Comparison of ENCODE assay signal across 15 cellular contexts in the genomic region with DNA sequence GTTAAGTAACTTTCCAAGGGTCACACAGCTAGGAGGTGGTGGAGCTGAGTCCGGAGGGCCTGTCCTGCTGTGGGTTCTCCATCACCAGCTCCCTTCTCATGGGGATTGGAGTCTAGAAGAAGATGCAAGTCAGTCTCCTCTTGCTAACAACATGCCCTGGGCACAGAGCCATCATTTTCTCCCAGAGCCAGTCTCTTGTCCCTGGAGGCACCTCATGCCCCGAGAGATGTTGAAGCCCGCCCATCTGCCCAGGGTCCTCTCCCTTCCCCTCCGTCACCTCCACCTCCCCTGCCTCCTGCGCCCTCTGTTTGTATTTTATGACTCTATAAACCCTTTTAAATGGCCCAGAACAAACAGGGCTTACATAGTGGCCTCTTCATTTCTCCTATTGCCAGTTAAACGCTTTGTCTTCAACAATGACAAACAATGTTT. TPM values are rescaled to one million over a fixed set of nuclear protein-coding genes. Genes with fewer than 3 reads are reported as not detected.
DNase-seq lines count a peak whose midpoint lies in the region; ATAC-seq and TF ChIP-seq lines count a peak whose summit lies in the region.
"Had no signal": no experiment of that assay in that cellular context is flagged by ENCODE, and none has a peak within 500 bp of the region (broad histone marks: within the 10 kb centered on the region; RNA-seq: fewer than 3 reads in every experiment).

No MANE protein-coding gene starts in this region.

- no peak overlapping the region for H2AFZ ChIP-seq in hepatocyte

- no peaks in the 10 kb centered on the region for H3K79me2 ChIP-seq in hepatocyte

- peaks cover 11% of the 10 kb centered on the region for H3K27me3 Mint-ChIP-seq in CD8-positive, alpha-beta T cell (ENCODE audit: low read depth)

- H4K20me1 ChIP-seq in hepatocyte (ENCODE audit: insufficient read depth, poor library complexity, severe bottlenecking) = no peaks in the 10 kb centered on the region

- POLR2A ChIA-PET in HEK293 (lab: Yijun Ruan, JAX) = interaction anchor here (1.1 to 1.3 kb wide), 3 partner anchors 40 to 93 kb away, joined by 3 to 7 read pairs (median 3); a partner anchor contains a TSS
- POLR2A ChIA-PET in CD8-positive, alpha-beta T cell (lab: Charles Lee) = no interaction called here

- H3K36me3 Mint-ChIP-seq in CD8-positive, alpha-beta T cell = no peaks in the 10 kb centered on the region
- H3K36me3 Mint-ChIP-seq: immature natural killer cell had no signal

- no peak overlapping the region for H3K4me3 ChIP-seq in HEK293 (ENCODE audit: low read depth, low read length)
- H3K4me3 ChIP-seq in hepatocyte = no peak overlapping the region
- no peak overlapping the region for H3K4me3 ChIP-seq in foreskin fibroblast (ENCODE audit: low read depth in 1 of 2, low read length in 2 of 2)
- H3K4me3 ChIP-seq in CD8-positive, alpha-beta T cell (ENCODE audit: low read depth, low read length) = no peak overlapping the region
- H3K4me3 ChIP-seq: gastroesophageal sphincter, tibial artery had no signal

- H3K4me3 Mint-ChIP-seq in CD8-positive, alpha-beta T cell = no peak overlapping the region
- H3K4me3 Mint-ChIP-seq: immature natural killer cell had no signal

- 43% methylated on average over 6 of the region's 6 CpGs for WGBS in hepatocyte (ENCODE audit: low lambda C conversion rate, missing lambda C conversion rate)

- no peaks in the 10 kb centered on the region for H3K9me3 ChIP-seq in HEK293 (ENCODE audit: control insufficient read depth, insufficient read depth, low read depth, low read length)
- H3K9me3 ChIP-seq in hepatocyte (ENCODE audit: low read depth) = no peaks in the 10 kb centered on the region
- H3K9me3 ChIP-seq in CD8-positive, alpha-beta T cell (ENCODE audit: low read length) = no peaks in the 10 kb centered on the region
- H3K9me3 ChIP-seq: tibial artery had no signal

- H3K27ac Mint-ChIP-seq in CD8-positive, alpha-beta T cell = no peak overlapping the region
- H3K27ac Mint-ChIP-seq: immature natural killer cell had no signal

- H3K4me2 ChIP-seq in hepatocyte = peak overlapping the region; percentile 35

- no peak for TF ChIP-seq CTCF in 22Rv1 (IDR thresholded peaks at IDR 0.05)
- TF ChIP-seq CTCF in HEK293 (tag by site-specific recombination; IDR thresholded peaks at IDR 0.05) = no peak
- TF ChIP-seq CTCF in hepatocyte (IDR thresholded peaks at IDR 0.05; ENCODE audit: poor library complexity) = no peak
- no peak for TF ChIP-seq CTCF in foreskin fibroblast (IDR thresholded peaks at IDR 0.05; ENCODE audit: low read depth, low read length)
- no peak for TF ChIP-seq CTCF in CD8-positive, alpha-beta T cell (IDR thresholded peaks at IDR 0.05)

- DNase-seq in NCI-H345 (lab: John Stamatoyannopoulos, UW) (peak; percentile 77), hepatocyte (ENCODE audit: low spot score) (peak; percentile 39), foreskin fibroblast (no peak), cardiac septum (ENCODE audit: low spot score) (no peak)
- DNase-seq in CD8-positive, alpha-beta T cell = no peak
- DNase-seq: activated naive CD4-positive, alpha-beta T cell treated with anti-CD3 and anti-CD28 coated beads, Interleukin-2, amount 50 U/mL, for 16 hours; EL; immature natural killer cell; posterior cingulate gyrus; tibial artery had no signal

- no peaks in the 10 kb centered on the region for H3K9me3 Mint-ChIP-seq in CD8-positive, alpha-beta T cell
- H3K9me3 Mint-ChIP-seq: immature natural killer cell had no signal

- no peaks in the 10 kb centered on the region for H3K27me3 ChIP-seq in hepatocyte
- no peaks in the 10 kb centered on the region for H3K27me3 ChIP-seq in CD8-positive, alpha-beta T cell (ENCODE audit: insufficient read depth, low read length)
- H3K27me3 ChIP-seq: gastroesophageal sphincter, tibial artery had no signal

- H3K27ac ChIP-seq in 22Rv1 (peak overlapping the region; percentile 45), HEK293 (ENCODE audit: extremely low read depth, low read depth, low read length) (no peak overlapping the region), hepatocyte (peak overlapping the region; percentile 99)
- H3K27ac ChIP-seq in CD8-positive, alpha-beta T cell (ENCODE audit: low read depth, low read length) = no peak overlapping the region
- H3K27ac ChIP-seq: gastroesophageal sphincter, HL-60, tibial artery had no signal

- H3K4me1 ChIP-seq in HEK293 (ENCODE audit: control insufficient read depth, insufficient read depth, low read length) (peaks cover 4% of the 10 kb centered on the region; the same call in 1 of the 2 replicates), hepatocyte (ENCODE audit: insufficient read depth) (peaks cover 31% of the 10 kb centered on the region)
- no peaks in the 10 kb centered on the region for H3K4me1 ChIP-seq in CD8-positive, alpha-beta T cell (ENCODE audit: insufficient read depth, low read length)
- H3K4me1 ChIP-seq: gastroesophageal sphincter, tibial artery had no signal

- no peaks in the 10 kb centered on the region for H3K9me2 ChIP-seq in hepatocyte (replicated peaks; ENCODE audit: insufficient read depth)

- ATAC-seq in CD8-positive, alpha-beta T cell = no peak
- ATAC-seq in GM19467 (IDR thresholded peaks at IDR 0.05; ENCODE audit: unreplicated experiment) = no peak
- ATAC-seq: gastroesophageal sphincter had no signal

- peaks cover 0 to 13% of the 10 kb centered on the region in 2 experiments; a peak in 1 of 3 replicates for H3K36me3 ChIP-seq in HEK293 (ENCODE audit: control insufficient read depth in 2 of 2, insufficient read depth in 1 of 2, low read length in 2 of 2)
- H3K36me3 ChIP-seq in hepatocyte (replicated peaks; ENCODE audit: insufficient read depth, low read depth) = no peaks in the 10 kb centered on the region
- no peaks in the 10 kb centered on the region for H3K36me3 ChIP-seq in CD8-positive, alpha-beta T cell (ENCODE audit: insufficient read depth, low read length)

- no peaks in the 10 kb centered on the region for H3K4me1 Mint-ChIP-seq in CD8-positive, alpha-beta T cell (ENCODE audit: low read depth)
- H3K4me1 Mint-ChIP-seq: immature natural killer cell had no signal

- CTCF ChIA-PET in HEK293 (lab: Yijun Ruan, JAX) = interaction anchor here (0.5 to 1.5 kb wide), 3 partner anchors 39 to 472 kb away, joined by 3 to 6 read pairs (median 4); no protein-coding TSS in a partner anchor
- CTCF ChIA-PET in CD8-positive, alpha-beta T cell (lab: Charles Lee) = interaction anchor here (0.9 to 1.4 kb wide), 3 partner anchors 9 to 183 kb away, joined by 3 to 4 read pairs (median 4); no protein-coding TSS in a partner anchor

- intact Hi-C loops in CD8-positive, alpha-beta T cell (cut with DNase I, micrococcal nuclease) = no loop called here
- intact Hi-C loops in cardiac septum (cut with DNase I) = no loop called here

TF ChIP-seq in HEK293, 187 proteins besides CTCF, POLR2A, EP300 and RAD21 (continues in another document):
- TF ChIP-seq, protein P1, sequence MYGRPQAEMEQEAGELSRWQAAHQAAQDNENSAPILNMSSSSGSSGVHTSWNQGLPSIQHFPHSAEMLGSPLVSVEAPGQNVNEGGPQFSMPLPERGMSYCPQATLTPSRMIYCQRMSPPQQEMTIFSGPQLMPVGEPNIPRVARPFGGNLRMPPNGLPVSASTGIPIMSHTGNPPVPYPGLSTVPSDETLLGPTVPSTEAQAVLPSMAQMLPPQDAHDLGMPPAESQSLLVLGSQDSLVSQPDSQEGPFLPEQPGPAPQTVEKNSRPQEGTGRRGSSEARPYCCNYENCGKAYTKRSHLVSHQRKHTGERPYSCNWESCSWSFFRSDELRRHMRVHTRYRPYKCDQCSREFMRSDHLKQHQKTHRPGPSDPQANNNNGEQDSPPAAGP (tag by site-specific recombination; IDR thresholded peaks at IDR 0.05) = peak; percentile 98
- TF ChIP-seq ZNF777 (tag by site-specific recombination; IDR thresholded peaks at IDR 0.05; ENCODE audit: borderline replicate concordance) (no peak), ZNF843 (tag by site-specific recombination; IDR thresholded peaks at IDR 0.05) (peak; percentile 56; the same call in 1 of the 2 replicates), ZNF239 (tag by site-specific recombination; IDR thresholded peaks at IDR 0.05) (no peak), ZNF274 (IDR thresholded peaks at IDR 0.05; ENCODE audit: low read length) (no peak), ZNF274 (tag by site-specific recombination; IDR thresholded peaks at IDR 0.05; ENCODE audit: borderline replicate concordance) (no peak), MZF1 (tag by site-specific recombination; IDR thresholded peaks at IDR 0.05; ENCODE audit: borderline replicate concordance) (0 out of 2 replicates have a peak, but pooled peaks have one; percentile 49), SP2 (tag by site-specific recombination; IDR thresholded peaks at IDR 0.05) (peak; percentile 12; the same call in 1 of the 2 replicates), WT1 (tag by site-specific recombination; IDR thresholded peaks at IDR 0.05) (peak; percentile 86), ZNF707 (tag by site-specific recombination; IDR thresholded peaks at IDR 0.05) (no peak), ZNF416 (tag by site-specific recombination; IDR thresholded peaks at IDR 0.05) (no peak), IKZF3 (tag by site-specific recombination; IDR thresholded peaks at IDR 0.05) (peak; percentile 54; the same call in 1 of the 2 replicates), GLIS1 (tag by site-specific recombination; IDR thresholded peaks at IDR 0.05) (peak; percentile 74)
- TF ChIP-seq, protein P2, sequence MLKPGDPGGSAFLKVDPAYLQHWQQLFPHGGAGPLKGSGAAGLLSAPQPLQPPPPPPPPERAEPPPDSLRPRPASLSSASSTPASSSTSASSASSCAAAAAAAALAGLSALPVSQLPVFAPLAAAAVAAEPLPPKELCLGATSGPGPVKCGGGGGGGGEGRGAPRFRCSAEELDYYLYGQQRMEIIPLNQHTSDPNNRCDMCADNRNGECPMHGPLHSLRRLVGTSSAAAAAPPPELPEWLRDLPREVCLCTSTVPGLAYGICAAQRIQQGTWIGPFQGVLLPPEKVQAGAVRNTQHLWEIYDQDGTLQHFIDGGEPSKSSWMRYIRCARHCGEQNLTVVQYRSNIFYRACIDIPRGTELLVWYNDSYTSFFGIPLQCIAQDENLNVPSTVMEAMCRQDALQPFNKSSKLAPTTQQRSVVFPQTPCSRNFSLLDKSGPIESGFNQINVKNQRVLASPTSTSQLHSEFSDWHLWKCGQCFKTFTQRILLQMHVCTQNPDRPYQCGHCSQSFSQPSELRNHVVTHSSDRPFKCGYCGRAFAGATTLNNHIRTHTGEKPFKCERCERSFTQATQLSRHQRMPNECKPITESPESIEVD (tag by site-specific recombination; IDR thresholded peaks at IDR 0.05) = peak; percentile 92

RNA-seq across cellular contexts. Expression of a gene that starts 55.6 kb away (rescaled TPM):
- total RNA-seq in hepatocyte (292 and 321 TPM in 2 replicates), cardiac septum (53.7 TPM)
- 103 and 145 TPM in 2 replicates for polyA plus RNA-seq in hepatocyte
- not detected for total RNA-seq in CD8-positive, alpha-beta T cell
- polyA plus RNA-seq: immature natural killer cell had no signal

Comparison
In these comparisons a context has a peak if more than half of its experiments do, and no peak if none do; other contexts are left out.
1. H3K27ac ChIP-seq: peak in 22Rv1 (single experiment) and hepatocyte (single experiment); none in HEK293 (single experiment) and CD8-positive, alpha-beta T cell (single experiment).
2. DNase-seq: peak in NCI-H345 (single experiment) and hepatocyte (single experiment); none in foreskin fibroblast (0 of 2), CD8-positive, alpha-beta T cell (0 of 7) and cardiac septum (single experiment).
3. RNA of a gene that starts 55.6 kb away (total RNA-seq): 292 to 321 TPM in hepatocyte and 53.7 TPM in cardiac septum (single experiment); not detected in CD8-positive, alpha-beta T cell; every median in the first group is over 10 times any median in the second.